8 cellular contexts compared by ENCODE assay signal in the genomic region with DNA sequence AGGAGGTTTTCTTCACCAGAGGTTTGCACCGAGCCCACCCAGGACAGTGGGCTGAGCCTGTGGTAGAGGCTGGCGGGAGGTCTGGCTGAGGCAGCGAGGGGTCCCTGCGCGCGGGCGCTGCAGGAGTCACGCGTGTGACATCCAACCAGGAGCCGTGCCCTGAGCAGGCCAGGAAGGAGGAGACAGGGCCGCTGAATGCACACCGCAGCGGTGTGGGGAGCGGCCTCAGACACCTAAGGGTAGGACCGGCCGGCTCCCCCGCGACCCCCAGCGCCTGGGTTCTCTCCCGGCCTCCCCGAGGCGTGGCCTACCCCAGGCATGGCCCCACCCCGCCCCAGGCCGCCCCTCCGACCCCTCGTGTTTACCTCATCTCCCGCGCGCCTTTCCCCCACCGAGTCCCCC. TPM values are rescaled to one million over a fixed set of nuclear protein-coding genes. Genes with fewer than 3 reads are reported as not detected.
DNase-seq lines count a peak whose midpoint lies in the region; ATAC-seq and TF ChIP-seq lines count a peak whose summit lies in the region.

No MANE protein-coding gene starts in this region.

- no peaks in the 10 kb centered on the region for H3K36me3 Mint-ChIP-seq in CD14-positive monocyte
- peaks cover 4% of the 10 kb centered on the region for H3K36me3 Mint-ChIP-seq in activated naive CD8-positive, alpha-beta T cell treated with anti-CD3 and anti-CD28 coated beads, Interleukin-2, amount 50 U/mL, for 24 hours (ENCODE audit: low read depth)

- TF ChIP-seq POLR2A in gastrocnemius medialis (IDR thresholded peaks at IDR 0.05) = no peak

- peak overlapping the region in 2 of 7 donors; percentile 26 to 30 for H3K27ac Mint-ChIP-seq in CD14-positive monocyte
- H3K27ac Mint-ChIP-seq in activated naive CD8-positive, alpha-beta T cell treated with anti-CD3 and anti-CD28 coated beads, Interleukin-2, amount 50 U/mL, for 24 hours = peak overlapping the region; percentile 90

- H3K9me3 ChIP-seq in OCI-LY3 (ENCODE audit: insufficient read depth, low read length) = 0 out of 2 replicates have a peak, but pooled peaks cover 3% of the 10 kb centered on the region
- peaks cover 6% of the 10 kb centered on the region for H3K9me3 ChIP-seq in hepatocyte (ENCODE audit: low read depth)
- H3K9me3 ChIP-seq in gastrocnemius medialis = no peaks in the 10 kb centered on the region

- no peaks in the 10 kb centered on the region for H3K4me1 ChIP-seq in OCI-LY3 (ENCODE audit: low read length)
- peaks cover 6% of the 10 kb centered on the region for H3K4me1 ChIP-seq in hepatocyte (ENCODE audit: insufficient read depth)
- peaks cover 18 to 22% of the 10 kb centered on the region in 2 donors for H3K4me1 ChIP-seq in gastrocnemius medialis

- H3K9me2 ChIP-seq in hepatocyte (replicated peaks; ENCODE audit: insufficient read depth) = no peaks in the 10 kb centered on the region

- 2% methylated on average over 10 of the region's 30 CpGs for WGBS in hepatocyte (ENCODE audit: low lambda C conversion rate, missing lambda C conversion rate)

- H3K27me3 ChIP-seq in OCI-LY3 (ENCODE audit: low read depth, low read length) (no peaks in the 10 kb centered on the region), hepatocyte (no peaks in the 10 kb centered on the region), gastrocnemius medialis (no peaks in the 10 kb centered on the region)

- in situ Hi-C loops in gastrocnemius medialis (cut with MboI; ENCODE audit: low sequenced_read_pairs in 4 of 4) = loop anchor here in 1 of 4 donors (10.0 kb wide), 1 partner anchor 109 kb away; no protein-coding TSS in a partner anchor

- H3K9me3 Mint-ChIP-seq in CD14-positive monocyte = peaks cover 0 to 11% (median 3%) of the 10 kb centered on the region in 7 donors
- H3K9me3 Mint-ChIP-seq in activated naive CD8-positive, alpha-beta T cell treated with anti-CD3 and anti-CD28 coated beads, Interleukin-2, amount 50 U/mL, for 24 hours = peaks cover 7% of the 10 kb centered on the region

- intact Hi-C loops in CD14-positive monocyte (cut with micrococcal nuclease) (no loop called here), gastrocnemius medialis (cut with DNase I; ENCODE audit: low total_unique reads) (loop anchor here (5.0 to 10.0 kb wide), 2 partner anchors 89 to 274 kb away; a partner anchor contains a TSS)

- H3K4me3 ChIP-seq in OCI-LY3 (ENCODE audit: low read length) (peak overlapping the region; percentile 89), hepatocyte (peak overlapping the region; percentile 78), gastrocnemius medialis (peak overlapping the region; percentile 61 to 86 (median 82))

- peak overlapping the region; percentile 76 for H3K9ac ChIP-seq in OCI-LY3 (ENCODE audit: low read length)

- H4K20me1 ChIP-seq in OCI-LY3 (ENCODE audit: insufficient read depth, low read length) (no peaks in the 10 kb centered on the region), hepatocyte (ENCODE audit: insufficient read depth, poor library complexity, severe bottlenecking) (no peaks in the 10 kb centered on the region)

- H3K4me1 Mint-ChIP-seq in CD14-positive monocyte = peaks cover 13% of the 10 kb centered on the region
- H3K4me1 Mint-ChIP-seq in activated naive CD8-positive, alpha-beta T cell treated with anti-CD3 and anti-CD28 coated beads, Interleukin-2, amount 50 U/mL, for 24 hours = peaks cover 21% of the 10 kb centered on the region

- H3K27ac ChIP-seq in OCI-LY3 (ENCODE audit: low read length) (peak overlapping the region; percentile 32), hepatocyte (peak overlapping the region; percentile 89), gastrocnemius medialis (peak overlapping the region; percentile 94 to 97 (median 96))

- H3K36me3 ChIP-seq in OCI-LY3 (replicated peaks; ENCODE audit: low read depth, low read length) (no peaks in the 10 kb centered on the region), hepatocyte (replicated peaks; ENCODE audit: insufficient read depth, low read depth) (no peaks in the 10 kb centered on the region), gastrocnemius medialis (no peaks in the 10 kb centered on the region)

- peak overlapping the region; percentile 77 to 87 for H3K4me3 Mint-ChIP-seq in CD14-positive monocyte
- peak overlapping the region; percentile 92 for H3K4me3 Mint-ChIP-seq in activated naive CD8-positive, alpha-beta T cell treated with anti-CD3 and anti-CD28 coated beads, Interleukin-2, amount 50 U/mL, for 24 hours

- TF ChIP-seq CTCF in CD14-positive monocyte (IDR thresholded peaks at IDR 0.05) = no peak
- TF ChIP-seq CTCF in OCI-LY3 (IDR thresholded peaks at IDR 0.05; ENCODE audit: low read depth, low read length) = no peak
- TF ChIP-seq CTCF in hepatocyte (IDR thresholded peaks at IDR 0.05; ENCODE audit: poor library complexity) = no peak
- TF ChIP-seq CTCF in gastrocnemius medialis (IDR thresholded peaks at IDR 0.05 in 4 of 5, conservative IDR thresholded peaks at IDR 0.05 in 1 of 5) = no peak

- no peak for DNase-seq in CD14-positive monocyte (ENCODE audit: low spot score)
- peak; percentile 52 for DNase-seq in activated naive CD8-positive, alpha-beta T cell treated with anti-CD3 and anti-CD28 coated beads, Interleukin-2, amount 50 U/mL, for 24 hours
- peak; percentile 71 for DNase-seq in hepatocyte (ENCODE audit: low spot score)
- DNase-seq in gastrocnemius medialis = peak in 1 of 2 donors; percentile 45
- DNase-seq in cerebellar nuclear complex (lab: John Stamatoyannopoulos, UW) = no peak

- H2AFZ ChIP-seq in OCI-LY3 (ENCODE audit: low read depth, low read length) = peak overlapping the region; percentile 69; the same call in 1 of the 2 replicates
- H2AFZ ChIP-seq in hepatocyte = peak overlapping the region; percentile 83

- no peaks in the 10 kb centered on the region for H3K79me2 ChIP-seq in OCI-LY3 (ENCODE audit: low read length)
- H3K79me2 ChIP-seq in hepatocyte = peaks cover 2% of the 10 kb centered on the region

- peak overlapping the region; percentile 66 for H3K4me2 ChIP-seq in OCI-LY3 (ENCODE audit: low read length)
- H3K4me2 ChIP-seq in hepatocyte = peak overlapping the region; percentile 88

- ATAC-seq in GM19023 (IDR thresholded peaks at IDR 0.05; ENCODE audit: unreplicated experiment) (peak; percentile 52), HG03139 (IDR thresholded peaks at IDR 0.05; ENCODE audit: unreplicated experiment) (peak; percentile 25), gastrocnemius medialis (peak; percentile 20 to 32)
- peak; percentile 55 for ATAC-seq in activated naive CD8-positive, alpha-beta T cell treated with anti-CD3 and anti-CD28 coated beads, Interleukin-2, amount 50 U/mL, for 24 hours

- H3K27me3 Mint-ChIP-seq in CD14-positive monocyte (ENCODE audit: low read depth in 3 of 3) = peaks cover 0 to 9% (median 9%) of the 10 kb centered on the region in 3 donors
- H3K27me3 Mint-ChIP-seq in activated naive CD8-positive, alpha-beta T cell treated with anti-CD3 and anti-CD28 coated beads, Interleukin-2, amount 50 U/mL, for 24 hours = no peaks in the 10 kb centered on the region

RNA-seq across cellular contexts. Expression of a gene that starts 0.4 kb away (rescaled TPM):
- 10 to 100 TPM in 1 of 2 donors, 1 to 10 TPM in 1; 2.8 to 13.6 TPM for polyA plus RNA-seq in CD14-positive monocyte
- 43.4 and 52.9 TPM in 2 replicates for total RNA-seq in hepatocyte
- polyA plus RNA-seq in hepatocyte = 29.3 and 31.2 TPM in 2 replicates
- total RNA-seq in gastrocnemius medialis = 10 to 100 TPM; 43.1 to 76.2 (median 56.7) TPM

Comparison
In these comparisons a context has a peak if more than half of its experiments do, and no peak if none do; other contexts are left out.
1. DNase-seq: peak in activated naive CD8-positive, alpha-beta T cell treated with anti-CD3 and anti-CD28 coated beads, Interleukin-2, amount 50 U/mL, for 24 hours (single experiment) and hepatocyte (single experiment); none in CD14-positive monocyte (single experiment) and cerebellar nuclear complex (0 of 2).
2. H3K27ac ChIP-seq: peak in every context shown above with its lines; median percentile 96 in gastrocnemius medialis; 89 in hepatocyte; 32 in OCI-LY3.
3. Peak in every context shown above with its lines, with median percentiles within 50 percentile points of each other: ATAC-seq and H3K4me3 ChIP-seq.